In genomic region chr10:86851329-86852207, GRCh38 we compare ENCODE assay signal across 18 cellular contexts.
DNase-seq lines count a peak whose midpoint lies in the region; ATAC-seq and TF ChIP-seq lines count a peak whose summit lies in the region.
"Had no signal": no experiment of that assay in that cellular context is flagged by ENCODE, and none has a peak within 500 bp of the region (broad histone marks: within the 10 kb centered on the region; RNA-seq: fewer than 3 reads in every experiment).

No MANE protein-coding gene starts in this region.

- DNase-seq in AG20443 (ENCODE audit: low spot score) (peak; percentile 59), SK-N-MC (ENCODE audit: low read depth, low spot score) (peak; percentile 37), fibroblast of villous mesenchyme (ENCODE audit: low read depth) (peak; percentile 87), neural crest cell (ENCODE audit: low read depth, low spot score) (no peak), midbrain (lab: John Stamatoyannopoulos, UW) (no peak), SW480 (ENCODE audit: low spot score) (no peak), NCI-H2029 treated with DMSO at 0.1 percent for 48 hours (lab: John Stamatoyannopoulos, UW) (no peak)
- DNase-seq: NCI-H1105 treated with DMSO at 0.1 percent for 48 hours; NCI-H524 treated with DMSO at 0.1 percent for 48 hours; RPMI8226; stimulated activated naive CD8-positive, alpha-beta T cell treated with anti-CD3 and anti-CD28 coated beads, Interleukin-15, amount 100 ng/mL, for 72 hours had no signal

- no peak for TF ChIP-seq CTCF in fibroblast of villous mesenchyme (IDR thresholded peaks at IDR 0.05; ENCODE audit: insufficient read depth, low read depth, low read length)
- no peak for TF ChIP-seq CTCF in neural crest cell (conservative IDR thresholded peaks at IDR 0.05)

- H3K9ac ChIP-seq in SK-N-MC (ENCODE audit: insufficient read length) = no peak overlapping the region

- H3K27ac Mint-ChIP-seq in neural crest cell (ENCODE audit: unreplicated experiment) = peak overlapping the region; percentile 44
- H3K27ac Mint-ChIP-seq: activated naive CD8-positive, alpha-beta T cell; CD14-positive monocyte; dendritic cell treated with granulocyte-macrophage colony-stimulating factor and Interleukin-4, amounts not matched to agents 40 ng/mL and 50 ng/mL, for 4 days; mesothelial cell of epicardium; stimulated activated naive CD8-positive, alpha-beta T cell treated with anti-CD3 and anti-CD28 coated beads, Interleukin-15, amount 100 ng/mL, for 72 hours had no signal

- H3K4me1 Mint-ChIP-seq in neural crest cell = peaks cover 7% of the 10 kb centered on the region
- H3K4me1 Mint-ChIP-seq: CD14-positive monocyte; stimulated activated naive CD8-positive, alpha-beta T cell treated with anti-CD3 and anti-CD28 coated beads, Interleukin-15, amount 100 ng/mL, for 72 hours had no signal

- H3K9me3 Mint-ChIP-seq in neural crest cell = no peaks in the 10 kb centered on the region

- H3K9me3 ChIP-seq in SK-N-MC (ENCODE audit: low read depth, low read length) = no peaks in the 10 kb centered on the region
- H3K9me3 ChIP-seq: HAP-1 had no signal

- no peaks in the 10 kb centered on the region for H3K36me3 ChIP-seq in SK-N-MC (ENCODE audit: insufficient read depth, low read length)

- peaks cover 7% of the 10 kb centered on the region for H3K36me3 Mint-ChIP-seq in neural crest cell (ENCODE audit: low read depth)
- H3K36me3 Mint-ChIP-seq: CD14-positive monocyte had no signal

- peak overlapping the region; percentile 86; the same call in 1 of the 2 replicates for H3K27ac ChIP-seq in SK-N-MC
- H3K27ac ChIP-seq: hepatocyte had no signal

- H3K4me3 ChIP-seq in SK-N-MC (peak overlapping the region; percentile 40), fibroblast of villous mesenchyme (ENCODE audit: low read depth, low read length) (no peak overlapping the region)
- H3K4me3 ChIP-seq: HAP-1, hepatocyte had no signal

- ATAC-seq in HG03175 (IDR thresholded peaks at IDR 0.05; ENCODE audit: unreplicated experiment) = no peak
- ATAC-seq: stimulated activated naive CD8-positive, alpha-beta T cell treated with anti-CD3 and anti-CD28 coated beads, Interleukin-15, amount 100 ng/mL, for 72 hours had no signal

- H3K27me3 Mint-ChIP-seq in neural crest cell (ENCODE audit: low read depth) = no peaks in the 10 kb centered on the region
- H3K27me3 Mint-ChIP-seq: activated naive CD8-positive, alpha-beta T cell; dendritic cell treated with granulocyte-macrophage colony-stimulating factor and Interleukin-4, amounts not matched to agents 40 ng/mL and 50 ng/mL, for 4 days; stimulated activated naive CD8-positive, alpha-beta T cell treated with anti-CD3 and anti-CD28 coated beads, Interleukin-15, amount 100 ng/mL, for 72 hours had no signal

- H3K4me3 Mint-ChIP-seq in neural crest cell = no peak overlapping the region
- H3K4me3 Mint-ChIP-seq: activated naive CD8-positive, alpha-beta T cell; CD14-positive monocyte; dendritic cell treated with granulocyte-macrophage colony-stimulating factor and Interleukin-4, amounts not matched to agents 40 ng/mL and 50 ng/mL, for 4 days; mesothelial cell of epicardium; stimulated activated naive CD8-positive, alpha-beta T cell treated with anti-CD3 and anti-CD28 coated beads, Interleukin-15, amount 100 ng/mL, for 72 hours had no signal

Comparison
In these comparisons a context has a peak if more than half of its experiments do, and no peak if none do; other contexts are left out.
1. DNase-seq: peak in AG20443 (single experiment), SK-N-MC (single experiment) and fibroblast of villous mesenchyme (single experiment); none in neural crest cell (single experiment), midbrain (single experiment), SW480 (single experiment) and NCI-H2029 treated with DMSO at 0.1 percent for 48 hours (single experiment).